In the genomic region with DNA sequence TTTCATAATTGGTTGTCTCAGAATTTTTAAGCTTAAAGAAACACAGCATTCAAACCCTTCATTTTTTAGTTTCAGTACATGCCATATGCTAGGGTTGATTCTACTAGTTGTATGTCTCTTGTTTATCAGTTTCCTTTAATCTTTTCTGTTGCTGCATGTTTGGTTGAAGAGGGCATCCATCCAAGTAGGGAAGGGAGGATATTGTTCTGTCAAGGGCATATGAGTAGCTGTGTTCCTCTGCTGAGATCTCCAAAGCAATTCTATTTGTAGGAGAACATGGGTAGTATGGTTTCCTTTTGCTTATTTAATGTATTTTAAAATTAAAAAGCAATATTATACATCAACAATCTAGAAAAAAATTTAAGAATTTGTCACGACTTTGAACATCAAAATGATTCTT, we compare ENCODE assay signal across 26 cellular contexts.
"Had no signal": no experiment of that assay in that cellular context is flagged by ENCODE, and none has a peak within 500 bp of the region (broad histone marks: within the 10 kb centered on the region; RNA-seq: fewer than 3 reads in every experiment).

No MANE protein-coding gene starts in this region.

- H3K27me3 ChIP-seq: left lung, neural progenitor cell, neutrophil, right lobe of liver, stomach, tibial artery, uterus had no signal

- H3K4me1 ChIP-seq: left lung, parathyroid adenoma, right lobe of liver, tibial artery, uterus had no signal

- ATAC-seq: left colon; left lung; natural killer cell; psoas muscle; right lobe of liver; stimulated activated naive B cell treated with anti-CD40 and anti-IgM and Interleukin-4, amounts not matched to agents 10 μg/mL and 1 μg/mL and 100 μg/mL, for 72 hours; stimulated activated naive CD8-positive, alpha-beta T cell treated with anti-CD3 and anti-CD28 coated beads, Interleukin-15, Interleukin-2, amounts not matched to agents 100 U/mL and 50 U/mL, for 24 hours had no signal

- H3K9me3 ChIP-seq: left lung, neutrophil, psoas muscle, right lobe of liver, stomach, thoracic aorta, tibial artery, uterus had no signal

- H3K36me3 ChIP-seq: left lung, neural progenitor cell, neutrophil, right lobe of liver, thoracic aorta, uterus had no signal

- H3K27ac ChIP-seq: left lung, neural progenitor cell, neutrophil, parathyroid adenoma, psoas muscle, right lobe of liver, stomach, thoracic aorta, tibial artery had no signal

- H3K4me3 ChIP-seq: left lung, lung, neural progenitor cell, psoas muscle, right lobe of liver, smooth muscle cell, stomach, thoracic aorta, tibial artery, uterus had no signal

- DNase-seq: islet precursor cell; left colon; left lung; mesendoderm; naive B cell; natural killer cell; nephron progenitor cell; occipital lobe; psoas muscle; right lobe of liver; stimulated activated CD4-positive, alpha-beta T cell treated with anti-CD3 and anti-CD28 coated beads, Interleukin-12 subunit alpha, Interleukin-12 subunit beta, amount 100 ng/mL, for 4 hours; stimulated activated CD4-positive, alpha-beta T cell treated with anti-CD3 and anti-CD28 coated beads, Interleukin-15, amount 100 ng/mL, for 24 hours; stimulated activated CD4-positive, alpha-beta T cell treated with anti-CD3 and anti-CD28 coated beads, Interleukin-2, amount 100 ng/mL, for 24 hours; stimulated activated CD4-positive, alpha-beta T cell treated with anti-CD3 and anti-CD28 coated beads, Interleukin-4, amount 100 ng/mL, for 1 hour; stimulated activated naive B cell treated with anti-CD40 and anti-IgM and Interleukin-4, amounts not matched to agents 10 μg/mL and 1 μg/mL and 100 μg/mL, for 72 hours; stimulated activated naive CD8-positive, alpha-beta T cell treated with anti-CD3 and anti-CD28 coated beads, Interleukin-15, Interleukin-2, amounts not matched to agents 100 U/mL and 50 U/mL, for 24 hours; stomach; tibial artery; trophoblast cell; uterus had no signal
